ENCODE assay signal across 8 cellular contexts in genomic region chr2:145411493-145411892, GRCh38.
DNase-seq lines count a peak whose midpoint lies in the region; ATAC-seq and TF ChIP-seq lines count a peak whose summit lies in the region.

No MANE protein-coding gene starts in this region.

- ATAC-seq in CD4-positive, alpha-beta T cell (ENCODE audit: poor library complexity): peak; percentile 58
- ATAC-seq in GM19324 (IDR thresholded peaks at IDR 0.05; ENCODE audit: low FRiP score, unreplicated experiment) (peak; percentile 80), HG03103 (IDR thresholded peaks at IDR 0.05; ENCODE audit: low read depth, unreplicated experiment) (peak; percentile 94)

- no peak overlapping the region for H2AFZ ChIP-seq in OCI-LY3 (ENCODE audit: low read depth, low read length)

- H3K27me3 Mint-ChIP-seq in CD4-positive, alpha-beta T cell: no peaks in the 10 kb centered on the region
- peaks cover 4% of the 10 kb centered on the region for H3K27me3 Mint-ChIP-seq in HFFc6 (ENCODE audit: insufficient read depth)

- peaks cover 17% of the 10 kb centered on the region for H3K4me1 Mint-ChIP-seq in CD4-positive, alpha-beta T cell (ENCODE audit: low read depth)
- peaks cover 3% of the 10 kb centered on the region for H3K4me1 Mint-ChIP-seq in HFFc6 (ENCODE audit: low read depth)

- TF ChIP-seq EP300 in stomach (IDR thresholded peaks at IDR 0.05): no peak

- no peaks in the 10 kb centered on the region for H3K79me2 ChIP-seq in OCI-LY3 (ENCODE audit: low read length)

- peak overlapping the region; percentile 70 for H3K4me2 ChIP-seq in OCI-LY3 (ENCODE audit: low read length)

- H3K36me3 Mint-ChIP-seq in CD4-positive, alpha-beta T cell (ENCODE audit: low read depth): no peaks in the 10 kb centered on the region
- peaks cover 16% of the 10 kb centered on the region for H3K36me3 Mint-ChIP-seq in HFFc6 (ENCODE audit: low read depth)

- intact Hi-C loops in CD4-positive, alpha-beta T cell (cut with DNase I, micrococcal nuclease): no loop called here
- intact Hi-C loops in stomach (cut with DNase I; ENCODE audit: low total_unique reads): no loop called here

- peaks cover 2% of the 10 kb centered on the region for H3K9me3 Mint-ChIP-seq in CD4-positive, alpha-beta T cell
- peaks cover 14% of the 10 kb centered on the region for H3K9me3 Mint-ChIP-seq in HFFc6

- DNase-seq in CD4-positive, alpha-beta T cell: no peak
- DNase-seq in HFFc6: no peak
- DNase-seq in stomach: no peak
- DNase-seq in T1000 (lab: John Stamatoyannopoulos, UW): no peak
- no peak for DNase-seq in cerebellum (ENCODE audit: low spot score)

- no peaks in the 10 kb centered on the region for H3K9me3 ChIP-seq in CD4-positive, alpha-beta T cell (ENCODE audit: control insufficient read depth, low read length)
- H3K9me3 ChIP-seq in OCI-LY3 (ENCODE audit: insufficient read depth, low read length): peaks cover 7% of the 10 kb centered on the region; the same call in 1 of the 2 replicates
- H3K9me3 ChIP-seq in stomach: peaks cover 0 to 10% (median 0%) of the 10 kb centered on the region in 4 donors

- H3K4me3 ChIP-seq in OCI-LY3 (ENCODE audit: low read length) (peak overlapping the region; percentile 36), stomach (no peak overlapping the region)

- 67 to 73% (median 69%) methylated on average over 4 of the region's 4 CpGs for WGBS in stomach, 5 donors

- CTCF ChIA-PET in CD4-positive, alpha-beta T cell (lab: Charles Lee): no interaction called here

- no peak for TF ChIP-seq POLR2A in stomach (IDR thresholded peaks at IDR 0.05)

- no peak overlapping the region for H3K4me3 Mint-ChIP-seq in CD4-positive, alpha-beta T cell
- H3K4me3 Mint-ChIP-seq in HFFc6: no peak overlapping the region

- no peak overlapping the region for H3K9ac ChIP-seq in OCI-LY3 (ENCODE audit: low read length)

- TF ChIP-seq CTCF in CD4-positive, alpha-beta T cell (IDR thresholded peaks at IDR 0.05): no peak
- TF ChIP-seq CTCF in OCI-LY3 (IDR thresholded peaks at IDR 0.05; ENCODE audit: low read depth, low read length) (no peak), HFFc6 (IDR thresholded peaks at IDR 0.05) (no peak), stomach (IDR thresholded peaks at IDR 0.05) (no peak)

- no peak overlapping the region for H3K27ac Mint-ChIP-seq in CD4-positive, alpha-beta T cell
- H3K27ac Mint-ChIP-seq in HFFc6: no peak overlapping the region

- H3K27ac ChIP-seq in CD4-positive, alpha-beta T cell (ENCODE audit: low read depth, low read length): no peak overlapping the region
- H3K27ac ChIP-seq in OCI-LY3 (ENCODE audit: low read length) (no peak overlapping the region), stomach (no peak overlapping the region)

- H3K36me3 ChIP-seq in OCI-LY3 (replicated peaks; ENCODE audit: low read depth, low read length): no peaks in the 10 kb centered on the region
- no peaks in the 10 kb centered on the region for H3K36me3 ChIP-seq in stomach

- no peaks in the 10 kb centered on the region for H4K20me1 ChIP-seq in OCI-LY3 (ENCODE audit: insufficient read depth, low read length)

- H3K4me1 ChIP-seq in OCI-LY3 (ENCODE audit: low read length) (peaks cover 25% of the 10 kb centered on the region), stomach (no peaks in the 10 kb centered on the region)

- POLR2A ChIA-PET in CD4-positive, alpha-beta T cell (lab: Charles Lee): no interaction called here

- H3K27me3 ChIP-seq in CD4-positive, alpha-beta T cell (ENCODE audit: control insufficient read depth, insufficient read depth, low read length): no peaks in the 10 kb centered on the region
- peaks cover 10% of the 10 kb centered on the region for H3K27me3 ChIP-seq in OCI-LY3 (ENCODE audit: low read depth, low read length)
- no peaks in the 10 kb centered on the region for H3K27me3 ChIP-seq in stomach
